In the genomic region with DNA sequence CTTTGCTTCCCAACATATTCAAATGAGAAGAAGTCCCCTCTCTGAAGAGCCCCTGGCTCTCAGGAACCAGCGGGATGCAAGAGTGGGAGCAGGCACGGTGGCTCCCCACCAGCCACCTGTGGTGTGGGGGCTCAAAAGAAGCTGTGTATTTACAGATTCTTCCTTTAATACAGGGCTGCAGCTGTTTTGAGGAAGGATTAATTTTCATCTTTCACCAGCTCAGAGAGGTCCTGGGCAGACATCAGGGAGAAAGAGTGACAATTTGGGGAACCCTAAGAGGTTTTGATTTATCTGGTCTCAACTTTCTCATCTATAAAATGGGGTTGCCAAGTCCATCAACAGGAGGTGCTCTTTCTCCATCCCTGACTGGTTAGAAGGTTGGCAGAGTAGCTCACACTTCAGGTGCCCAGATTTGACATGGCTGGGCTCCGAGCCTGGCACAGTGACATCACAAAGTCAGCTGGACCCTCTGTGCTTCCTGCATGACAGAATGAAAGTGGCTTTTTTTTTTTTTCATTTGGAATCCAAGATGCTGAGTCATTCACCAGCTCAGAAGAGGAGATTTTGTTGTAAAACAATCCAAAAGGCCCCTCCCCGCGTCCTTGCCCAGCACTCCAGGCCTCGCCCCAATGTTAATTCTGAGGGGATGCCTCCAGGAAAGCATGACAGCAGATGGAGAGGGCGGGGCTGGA, we compare ENCODE assay signal across 9 cellular contexts. TPM values are rescaled to one million over a fixed set of nuclear protein-coding genes. Genes with fewer than 3 reads are reported as not detected.
DNase-seq lines count a peak whose midpoint lies in the region; ATAC-seq and TF ChIP-seq lines count a peak whose summit lies in the region.
"Had no signal": no experiment of that assay in that cellular context is flagged by ENCODE, and none has a peak within 500 bp of the region (broad histone marks: within the 10 kb centered on the region; RNA-seq: fewer than 3 reads in every experiment).

No MANE protein-coding gene starts in this region.

- H3K27me3 Mint-ChIP-seq in glutamatergic neuron (ENCODE audit: unreplicated experiment): peaks cover 11% of the 10 kb centered on the region

- peaks cover 5% of the 10 kb centered on the region for H3K9me3 Mint-ChIP-seq in glutamatergic neuron (ENCODE audit: unreplicated experiment)

- H3K9ac ChIP-seq in adipocyte (ENCODE audit: low read length): no peak overlapping the region

- peaks cover 4% of the 10 kb centered on the region for H3K4me1 ChIP-seq in adipocyte (ENCODE audit: control insufficient read depth, insufficient read depth, low read length)
- H3K4me1 ChIP-seq: gastrocnemius medialis had no signal

- TF ChIP-seq CTCF in AG10803 (conservative IDR thresholded peaks at IDR 0.05; ENCODE audit: low read length) (peak; percentile 31), glutamatergic neuron (IDR thresholded peaks at IDR 0.05; ENCODE audit: partially characterized antibody, unreplicated experiment) (no peak), GM20000 (IDR thresholded peaks at IDR 0.05; ENCODE audit: extremely low read depth, missing control alignments) (no peak)

- no peak overlapping the region for H3K27ac Mint-ChIP-seq in glutamatergic neuron (ENCODE audit: unreplicated experiment)

- peaks cover 4% of the 10 kb centered on the region for H3K9me3 ChIP-seq in adipocyte (ENCODE audit: control insufficient read depth, low read length)
- H3K9me3 ChIP-seq: gastrocnemius medialis had no signal

- DNase-seq in AG10803 (ENCODE audit: low read depth) (peak; percentile 90), HS-5 (ENCODE audit: low read depth) (peak; percentile 94), adipocyte (ENCODE audit: low read depth) (peak; percentile 95), iris pigment epithelial cell (ENCODE audit: low read depth) (peak; percentile 80), NCI-H510A (lab: John Stamatoyannopoulos, UW) (no peak), glutamatergic neuron (no peak), GM20000 (ENCODE audit: low spot score) (no peak)

- no peak for ATAC-seq in HG03457 (IDR thresholded peaks at IDR 0.05; ENCODE audit: unreplicated experiment)
- ATAC-seq: gastrocnemius medialis had no signal

- H3K36me3 ChIP-seq in adipocyte (ENCODE audit: control insufficient read depth, insufficient read depth, low read length, severe bottlenecking): no peaks in the 10 kb centered on the region
- H3K36me3 ChIP-seq: gastrocnemius medialis had no signal

- H3K4me1 Mint-ChIP-seq in glutamatergic neuron (ENCODE audit: low read depth, unreplicated experiment): peaks cover 12% of the 10 kb centered on the region

- no peak overlapping the region for H3K4me3 Mint-ChIP-seq in glutamatergic neuron (ENCODE audit: unreplicated experiment)

- H3K36me3 Mint-ChIP-seq in glutamatergic neuron (ENCODE audit: unreplicated experiment): no peaks in the 10 kb centered on the region

- H3K4me3 ChIP-seq in AG10803 (ENCODE audit: low read length): no peak overlapping the region
- H3K4me3 ChIP-seq in adipocyte (ENCODE audit: low read length): no peak overlapping the region
- H3K4me3 ChIP-seq: gastrocnemius medialis had no signal

- no peaks in the 10 kb centered on the region for H3K27me3 ChIP-seq in adipocyte (replicated peaks; ENCODE audit: control insufficient read depth, insufficient read depth, low read length)
- H3K27me3 ChIP-seq: gastrocnemius medialis had no signal

RNA-seq across cellular contexts. Expression of gene SIX2, which starts 15.5 kb away (rescaled TPM):
- 0.56 TPM for total RNA-seq in glutamatergic neuron (ENCODE audit: unreplicated experiment)

Comparison
In these comparisons a context has a peak if more than half of its experiments do, and no peak if none do; other contexts are left out.
1. DNase-seq: peak in AG10803 (single experiment), HS-5 (single experiment), adipocyte (single experiment) and iris pigment epithelial cell (single experiment); none in NCI-H510A (single experiment), glutamatergic neuron (single experiment) and GM20000 (single experiment).